In the genomic region with DNA sequence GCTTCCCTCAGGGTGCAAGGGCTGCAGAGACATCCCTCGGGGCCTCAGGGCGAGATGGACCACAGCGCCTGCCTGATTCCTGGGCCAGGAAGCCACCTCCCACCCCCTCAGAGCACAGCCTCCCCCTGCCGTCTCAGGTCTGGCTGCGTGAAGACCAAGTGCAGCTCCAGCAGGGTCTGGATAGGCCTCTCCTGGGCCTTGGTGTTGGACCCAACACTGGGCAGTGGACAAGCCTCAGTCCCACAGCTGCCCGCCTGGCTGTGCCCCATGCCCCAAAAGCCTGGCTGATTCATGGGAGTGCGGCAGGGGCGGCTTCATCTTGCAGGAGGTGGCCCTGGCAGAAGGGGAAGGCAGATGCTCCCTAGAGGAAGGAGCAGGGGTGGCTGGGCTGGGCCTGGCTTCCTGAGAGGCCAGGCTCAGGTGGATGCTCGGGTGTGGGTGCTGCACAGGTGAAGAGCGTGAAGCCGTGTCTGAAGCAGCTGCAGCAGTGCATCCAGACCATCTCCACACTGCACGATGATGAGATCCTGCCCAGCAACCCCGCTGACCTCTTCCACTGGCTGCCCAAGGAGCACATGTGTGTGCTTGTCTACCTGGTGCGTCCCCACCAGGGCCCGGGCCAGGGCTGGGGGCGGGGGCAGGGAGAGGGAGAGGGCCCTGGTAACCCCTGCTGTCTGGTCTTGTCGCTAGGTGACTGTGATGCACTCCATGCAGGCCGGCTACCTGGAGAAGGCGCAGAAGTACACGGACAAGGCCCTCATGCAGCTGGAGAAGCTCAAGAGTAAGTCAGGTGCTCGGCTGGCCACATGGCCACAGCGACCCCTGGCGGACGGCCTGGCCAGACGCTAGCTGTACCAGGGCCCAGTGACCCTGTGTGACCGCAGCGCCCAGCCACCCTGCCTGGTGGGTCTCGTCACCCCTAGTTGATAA, we compare ENCODE assay signal across 8 cellular contexts. TPM values are rescaled to one million over a fixed set of nuclear protein-coding genes. Genes with fewer than 3 reads are reported as not detected.
DNase-seq lines count a peak whose midpoint lies in the region; ATAC-seq and TF ChIP-seq lines count a peak whose summit lies in the region.

No MANE protein-coding gene starts in this region.

- H3K4me3 Mint-ChIP-seq in endodermal cell, result no peak overlapping the region

- DNase-seq in D341Med (ENCODE audit: low spot score) (peak; percentile 86), HT-29 (ENCODE audit: low spot score) (peak; percentile 67), OCI-M2 (lab: John Stamatoyannopoulos, UW; ENCODE audit: unreplicated experiment) (peak; percentile 12), endodermal cell (peak; percentile 96), midbrain (lab: John Stamatoyannopoulos, UW) (peak; percentile 20)
- no peak for DNase-seq in activated CD4-positive, alpha-beta T cell treated with anti-CD3 and anti-CD28 coated beads for 4 hours

- peak; percentile 98 for TF ChIP-seq CTCF in endodermal cell (conservative IDR thresholded peaks at IDR 0.05)

- H3K4me3 ChIP-seq in endodermal cell (ENCODE audit: low read length), result no peak overlapping the region

- no peaks in the 10 kb centered on the region for H3K27me3 Mint-ChIP-seq in endodermal cell (ENCODE audit: insufficient read depth)

- H3K27ac ChIP-seq in endodermal cell (ENCODE audit: low read depth, low read length), result no peak overlapping the region

- no peaks in the 10 kb centered on the region for H3K4me1 Mint-ChIP-seq in endodermal cell

- H3K36me3 ChIP-seq in endodermal cell (ENCODE audit: control insufficient read depth, insufficient read depth, low read length), result peaks cover 58% of the 10 kb centered on the region

- H3K9me3 ChIP-seq in endodermal cell (ENCODE audit: control insufficient read depth, low read length), result no peaks in the 10 kb centered on the region

- 61 to 68% methylated on average over 15 to 28 of the region's 28 CpGs for WGBS in endodermal cell (ENCODE audit: insufficient coverage in 1 of 2, insufficient read length in 1 of 2), 2 experiments

- no peaks in the 10 kb centered on the region for H3K27me3 ChIP-seq in endodermal cell (ENCODE audit: control insufficient read depth, insufficient read depth, low read length, poor library complexity, severe bottlenecking)

- no peaks in the 10 kb centered on the region for H3K9me3 Mint-ChIP-seq in endodermal cell

- H3K9ac ChIP-seq in endodermal cell (ENCODE audit: extremely low read depth, low read length, poor library complexity, severe bottlenecking), result no peak overlapping the region

- ATAC-seq in HG02981 (IDR thresholded peaks at IDR 0.05; ENCODE audit: unreplicated experiment) (no peak), GM21786 (IDR thresholded peaks at IDR 0.05; ENCODE audit: unreplicated experiment) (no peak)

- no peaks in the 10 kb centered on the region for H3K4me1 ChIP-seq in endodermal cell (ENCODE audit: control insufficient read depth, insufficient read depth, low read length)

- H3K27ac Mint-ChIP-seq in endodermal cell, result peak overlapping the region; percentile 26

- peaks cover 51% of the 10 kb centered on the region for H3K36me3 Mint-ChIP-seq in endodermal cell (ENCODE audit: low read depth)

RNA-seq across cellular contexts. Expression of a gene that starts 21.7 kb away (rescaled TPM):
- total RNA-seq in HT-29 (2014; rRNA removed; shearing (Covaris generic)), result 32.2 and 34.7 TPM in 2 replicates
- 10 to 100 TPM; 64.1 to 64.3 TPM for total RNA-seq in endodermal cell
- 44.2 TPM for polyA plus RNA-seq in endodermal cell (2013, experiment 1 of 2)
- polyA plus RNA-seq in endodermal cell (2013, experiment 2 of 2), result 32.0 TPM

RNA-seq across cellular contexts. Expression of a gene that starts 22.0 kb away (rescaled TPM):
- 27.8 and 35.2 TPM in 2 replicates for total RNA-seq in HT-29 (2014; rRNA removed; shearing (Covaris generic))
- total RNA-seq in endodermal cell, result 10 to 100 TPM; 72.2 to 75.5 TPM
- 62.9 TPM for polyA plus RNA-seq in endodermal cell (2013, experiment 1 of 2)
- polyA plus RNA-seq in endodermal cell (2013, experiment 2 of 2), result 57.0 TPM

Comparison
In these comparisons a context has a peak if more than half of its experiments do, and no peak if none do; other contexts are left out.
1. DNase-seq: peak in D341Med (single experiment), HT-29 (single experiment), OCI-M2 (single experiment), endodermal cell (single experiment) and midbrain (single experiment); none in activated CD4-positive, alpha-beta T cell treated with anti-CD3 and anti-CD28 coated beads for 4 hours (0 of 2).